ENCODE assay signal across 6 cellular contexts in the genomic region with DNA sequence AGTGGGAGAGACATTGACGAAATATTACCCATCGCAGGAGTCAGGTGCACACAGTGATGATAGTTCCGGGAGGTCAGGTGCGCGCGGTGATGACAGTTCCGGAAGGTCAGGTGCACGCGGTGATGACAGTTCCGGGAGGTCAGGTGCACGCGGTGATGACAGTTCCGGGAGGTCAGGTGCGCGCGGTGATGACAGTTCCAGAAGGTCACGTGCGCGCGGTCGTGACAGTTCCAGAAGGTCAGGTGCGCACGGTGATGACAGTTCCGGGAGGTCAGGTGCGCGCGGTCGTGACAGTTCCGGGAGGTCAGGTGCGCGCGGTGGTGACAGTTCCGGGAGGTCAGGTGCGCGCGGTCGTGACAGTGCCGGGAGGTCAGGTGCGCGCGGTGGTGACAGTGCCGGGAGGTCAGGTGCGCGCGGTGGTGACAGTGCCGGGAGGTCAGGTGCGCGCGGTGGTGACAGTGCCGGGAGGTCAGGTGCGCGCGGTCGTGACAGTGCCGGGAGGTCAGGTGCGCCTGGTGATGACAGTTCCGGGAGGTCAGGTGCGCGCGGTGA.
DNase-seq lines count a peak whose midpoint lies in the region; ATAC-seq, FAIRE-seq and TF ChIP-seq lines count a peak whose summit lies in the region.
"Not testable (repeated sequence)": the region's sequence is repeated elsewhere in the genome, so short reads cannot be mapped to it uniquely, and the experiment has no call there.

No MANE protein-coding gene starts in this region.

- not testable (repeated sequence) for H3K27me3 Mint-ChIP-seq in activated CD4-positive, alpha-beta T cell treated with anti-CD3 and anti-CD28 coated beads, Interleukin-2, amount 10 ng/mL, durations not matched to agents 7 days and 5 days

- ATAC-seq in K562: not testable (repeated sequence)

- peaks cover 27 to 72% of the 10 kb centered on the region in 2 experiments for H3K27me3 ChIP-seq in K562 (ENCODE audit: control insufficient read depth in 2 of 2, insufficient read depth in 2 of 2, low read length in 2 of 2)
- not testable (repeated sequence) for H3K27me3 ChIP-seq in neuronal stem cell (ENCODE audit: control insufficient read depth in 3 of 3, insufficient read depth in 3 of 3, low read depth in 1 of 3, low read length in 3 of 3)

- not testable (repeated sequence) for H3K9me1 ChIP-seq in K562 (ENCODE audit: control insufficient read depth, insufficient read depth, low read length)

- peak overlapping the region; percentile 19 for H3K27ac Mint-ChIP-seq in activated CD4-positive, alpha-beta T cell treated with anti-CD3 and anti-CD28 coated beads, Interleukin-2, amount 10 ng/mL, durations not matched to agents 7 days and 5 days

- H3K4me1 ChIP-seq in K562 (replicated peaks in 1 of 2; ENCODE audit: control insufficient read depth in 2 of 2, insufficient read depth in 2 of 2, low read length in 2 of 2): peaks cover 0 to 33% of the 10 kb centered on the region in 2 experiments; a peak in 2 of 5 replicates
- not testable (repeated sequence) for H3K4me1 ChIP-seq in neuronal stem cell (ENCODE audit: control insufficient read depth in 2 of 2, insufficient read depth in 1 of 2, low read depth in 1 of 2, low read length in 2 of 2)

- POLR2A ChIA-PET in activated CD4-positive, alpha-beta T cell treated with anti-CD3 and anti-CD28 coated beads, Interleukin-2, amount 10 ng/mL, durations not matched to agents 7 days and 5 days (lab: Charles Lee); K562 (lab: Yijun Ruan, JAX): not testable (repeated sequence)

- not testable (repeated sequence) for H3K4me3 ChIP-seq in K562; neuronal stem cell (ENCODE audit: low read length in 2 of 2)

- DNase-seq in HTR-8/SVneo (ENCODE audit: insufficient read length, low spot score); activated CD4-positive, alpha-beta T cell treated with anti-CD3 and anti-CD28 coated beads, Interleukin-2, amount 10 ng/mL, durations not matched to agents 7 days and 5 days; K562 (ENCODE audit: extremely low read depth in 1 of 4, low spot score in 3 of 4); neuronal stem cell (ENCODE audit: low spot score): not testable (repeated sequence)
- DNase-seq in NCI-H526 treated with DMSO at 0.1 percent for 48 hours (lab: John Stamatoyannopoulos, UW): peak; percentile 42

- FAIRE-seq in HTR-8/SVneo (lab: Jason Lieb, UNC): peak; percentile 69
- not testable (repeated sequence) for FAIRE-seq in K562 (lab: Jason Lieb, UNC)

- not testable (repeated sequence) for H4K91ac ChIP-seq in neuronal stem cell (ENCODE audit: low read depth, low read length, poor library complexity)

- not testable (repeated sequence) for H2BK120ac ChIP-seq in neuronal stem cell (ENCODE audit: low read depth, low read length)

- not testable (repeated sequence) for H3K4me1 Mint-ChIP-seq in activated CD4-positive, alpha-beta T cell treated with anti-CD3 and anti-CD28 coated beads, Interleukin-2, amount 10 ng/mL, durations not matched to agents 7 days and 5 days

- H4K8ac ChIP-seq in neuronal stem cell (ENCODE audit: low read depth, low read length): not testable (repeated sequence)

- H3K4ac ChIP-seq in neuronal stem cell (ENCODE audit: low read length): not testable (repeated sequence)

- H2AFZ ChIP-seq in K562 (ENCODE audit: low read depth, low read length); neuronal stem cell (ENCODE audit: low read length): not testable (repeated sequence)

- H3K27ac ChIP-seq in 22Rv1: peak overlapping the region; percentile 76
- H3K27ac ChIP-seq in K562 (ENCODE audit: extremely low read depth, low read depth, low read length); neuronal stem cell (replicated peaks; ENCODE audit: low read length): not testable (repeated sequence)

- H3K79me2 ChIP-seq in K562 (ENCODE audit: control insufficient read depth, insufficient read depth, low read length): not testable (repeated sequence)

- TF ChIP-seq CTCF in 22Rv1 (IDR thresholded peaks at IDR 0.05); K562 (IDR thresholded peaks at IDR 0.05 in 2 of 3, conservative IDR thresholded peaks at IDR 0.05 in 1 of 3; ENCODE audit: insufficient read depth in 2 of 3, low read depth in 1 of 3, low read length in 3 of 3): not testable (repeated sequence)

- H3K4me2 ChIP-seq in K562 (ENCODE audit: insufficient read depth, low read length); neuronal stem cell (ENCODE audit: insufficient read depth, low read length, poor library complexity, severe bottlenecking): not testable (repeated sequence)

- H2BK12ac ChIP-seq in neuronal stem cell (ENCODE audit: low read length): not testable (repeated sequence)

- H3K18ac ChIP-seq in neuronal stem cell (ENCODE audit: low read length): not testable (repeated sequence)

- not testable (repeated sequence) for H2BK5ac ChIP-seq in neuronal stem cell (ENCODE audit: low read length)

- not testable (repeated sequence) for H2BK15ac ChIP-seq in neuronal stem cell (ENCODE audit: low read length)

- BruUV-seq in K562 (replicated peaks; lab: Mats Ljungman, UMichigan): not testable (repeated sequence)

- WGBS in K562 (ENCODE audit: insufficient coverage, low coverage, missing lambda C conversion rate): 87% methylated on average over 14 of the region's 60 CpGs
- no CpG with 5 or more reads among the region's 60 CpGs for WGBS in neuronal stem cell (ENCODE audit: extremely low coverage in 2 of 2, insufficient read length in 2 of 2, insufficient replicate concordance in 1 of 2), 2 donors

- peaks cover 13% of the 10 kb centered on the region for H4K20me1 ChIP-seq in K562 (replicated peaks; ENCODE audit: control insufficient read depth, insufficient read depth, low read length)

- not testable (repeated sequence) for H3K9ac ChIP-seq in K562 (ENCODE audit: insufficient read depth in 1 of 2, low read depth in 2 of 2, low read length in 2 of 2); neuronal stem cell (ENCODE audit: low read depth, low read length, poor library complexity)

- H3K23ac ChIP-seq in neuronal stem cell (ENCODE audit: low read depth, low read length, poor library complexity): not testable (repeated sequence)

- H3K14ac ChIP-seq in neuronal stem cell (ENCODE audit: low read length): peak overlapping the region; percentile 21

- in situ Hi-C loops in K562 (cut with MboI): not testable (repeated sequence)

- not testable (repeated sequence) for H3K79me1 ChIP-seq in neuronal stem cell (ENCODE audit: low read depth, low read length)

- H2AK5ac ChIP-seq in neuronal stem cell (ENCODE audit: low read depth, low read length): not testable (repeated sequence)

- not testable (repeated sequence) for H3K9me3 Mint-ChIP-seq in activated CD4-positive, alpha-beta T cell treated with anti-CD3 and anti-CD28 coated beads, Interleukin-2, amount 10 ng/mL, durations not matched to agents 7 days and 5 days

- not testable (repeated sequence) for H3K36me3 ChIP-seq in K562 (ENCODE audit: control insufficient read depth, insufficient read depth, low read length); neuronal stem cell (replicated peaks in 1 of 2; ENCODE audit: control insufficient read depth in 2 of 2, insufficient read depth in 2 of 2, low read length in 2 of 2)

- CTCF ChIA-PET in activated CD4-positive, alpha-beta T cell treated with anti-CD3 and anti-CD28 coated beads, Interleukin-2, amount 10 ng/mL, durations not matched to agents 7 days and 5 days (lab: Charles Lee): interaction anchor here (0.7 kb wide), 1 partner anchor 207 kb away, joined by 3 read pairs; no protein-coding TSS in a partner anchor
- CTCF ChIA-PET in K562 (lab: Yijun Ruan, JAX; ENCODE audit: low intra/inter-chr PET ratio): not testable (repeated sequence)

- intact Hi-C loops in K562 (cut with micrococcal nuclease): not testable (repeated sequence)

- not testable (repeated sequence) for H3K9me3 ChIP-seq in K562 (replicated peaks; ENCODE audit: control insufficient read depth, insufficient read depth, low read depth, low read length); neuronal stem cell (replicated peaks in 1 of 2; ENCODE audit: control insufficient read depth in 2 of 2, insufficient read depth in 1 of 2, low read depth in 1 of 2, low read length in 2 of 2)

- not testable (repeated sequence) for TF ChIP-seq RAD21 in K562 (CRISPR knock-in tag; conservative IDR thresholded peaks at IDR 0.05 in 1 of 2, IDR thresholded peaks at IDR 0.05 in 1 of 2)

- not testable (repeated sequence) for H3K36me3 Mint-ChIP-seq in activated CD4-positive, alpha-beta T cell treated with anti-CD3 and anti-CD28 coated beads, Interleukin-2, amount 10 ng/mL, durations not matched to agents 7 days and 5 days (ENCODE audit: low read depth)

- H3K4me3 Mint-ChIP-seq in activated CD4-positive, alpha-beta T cell treated with anti-CD3 and anti-CD28 coated beads, Interleukin-2, amount 10 ng/mL, durations not matched to agents 7 days and 5 days: not testable (repeated sequence)

- TF ChIP-seq EP300 in K562 (IDR thresholded peaks at IDR 0.05; ENCODE audit: low read length): not testable (repeated sequence)

- TF ChIP-seq POLR2A in K562 (conservative IDR thresholded peaks at IDR 0.05): not testable (repeated sequence)

TF ChIP-seq in K562, 482 proteins besides CTCF, POLR2A, EP300 and RAD21:
- TF ChIP-seq ZBTB33 (CRISPR knock-in tag; IDR thresholded peaks at IDR 0.05): peak; percentile 59; the same call in 1 of the 2 replicates
